In genomic region chr11:47510231-47510630, GRCh38 we compare ENCODE assay signal across 1 cellular context.
TF ChIP-seq lines count a peak whose summit lies in the region.

No MANE protein-coding gene starts in this region.

TF ChIP-seq in SK-N-SH, 30 proteins besides CTCF, POLR2A, EP300 and RAD21 (continued from another document):
- no peak for TF ChIP-seq TEAD4 (IDR thresholded peaks at IDR 0.05; ENCODE audit: borderline replicate concordance, insufficient read depth)
- no peak for TF ChIP-seq GATA2 (CRISPR knock-in tag; IDR thresholded peaks at IDR 0.05)
- no peak for TF ChIP-seq PBX3 (IDR thresholded peaks at IDR 0.05)
- TF ChIP-seq SIN3A (IDR thresholded peaks at IDR 0.05; ENCODE audit: borderline replicate concordance, low read depth, low read length) = no peak
- no peak for TF ChIP-seq TCF12 (IDR thresholded peaks at IDR 0.05)
- no peak for TF ChIP-seq SMC3 (IDR thresholded peaks at IDR 0.05; ENCODE audit: low read depth, low read length)
- no peak for TF ChIP-seq RFX5 (IDR thresholded peaks at IDR 0.05; ENCODE audit: low read length)
- TF ChIP-seq NRF1 (IDR thresholded peaks at IDR 0.05; ENCODE audit: low read depth, low read length) = no peak
- no peak for TF ChIP-seq FOXM1 (IDR thresholded peaks at IDR 0.05; ENCODE audit: low read depth)
- TF ChIP-seq YY1 (IDR thresholded peaks at IDR 0.05; ENCODE audit: low read depth) = no peak
- TF ChIP-seq ELF1 (IDR thresholded peaks at IDR 0.05) = no peak
- no peak for TF ChIP-seq USF1 (IDR thresholded peaks at IDR 0.05; ENCODE audit: borderline replicate concordance, low read depth)
- no peak for TF ChIP-seq FOXJ3 (CRISPR knock-in tag; IDR thresholded peaks at IDR 0.05)
- no peak for TF ChIP-seq MAX (IDR thresholded peaks at IDR 0.05; ENCODE audit: low read depth)
- no peak for TF ChIP-seq GABPA (IDR thresholded peaks at IDR 0.05; ENCODE audit: low read depth)
